ENCODE assay signal across 8 cellular contexts in genomic region chr4:152382057-152382785, GRCh38.
DNase-seq lines count a peak whose midpoint lies in the region; ATAC-seq, FAIRE-seq and TF ChIP-seq lines count a peak whose summit lies in the region.

No MANE protein-coding gene starts in this region.

- no peak for TF ChIP-seq CTCF in WI38 (IDR thresholded peaks at IDR 0.05; ENCODE audit: low read depth, low read length)
- TF ChIP-seq CTCF in kidney (IDR thresholded peaks at IDR 0.05; ENCODE audit: borderline replicate concordance, extremely low read depth, insufficient read depth), result no peak

- ATAC-seq in GM19463 (IDR thresholded peaks at IDR 0.05; ENCODE audit: unreplicated experiment) (peak; percentile 57), GM18873 (IDR thresholded peaks at IDR 0.05; ENCODE audit: low FRiP score, unreplicated experiment) (no peak)

- intact Hi-C loops in kidney (cut with DNase I), result no loop called here
- intact Hi-C loops in head of caudate nucleus (cut with DNase I), result no loop called here

- peaks cover 7% of the 10 kb centered on the region for H3K79me2 ChIP-seq in ACC112 (ENCODE audit: control insufficient read depth, insufficient read depth, low read length, unreplicated experiment)

- no peak for DNase-seq in kidney
- DNase-seq in head of caudate nucleus, result no peak
- no peak for DNase-seq in kidney glomerular epithelial cell (lab: John Stamatoyannopoulos, UW)
- no peak for DNase-seq in EL

- H3K9me3 ChIP-seq in kidney (ENCODE audit: control insufficient read depth in 1 of 2, low read length in 2 of 2), result no peaks in the 10 kb centered on the region

- H3K9ac ChIP-seq in kidney (ENCODE audit: low read length in 2 of 2), result peak overlapping the region in 1 of 2 donors; percentile 17

- H3K36me3 ChIP-seq in ACC112 (ENCODE audit: insufficient read depth, low read length), result no peaks in the 10 kb centered on the region
- H3K36me3 ChIP-seq in kidney (ENCODE audit: control insufficient read depth in 1 of 2, insufficient read depth in 2 of 2, low read length in 2 of 2), result no peaks in the 10 kb centered on the region

- FAIRE-seq in kidney (lab: Jason Lieb, UNC), result peak; percentile 85

- no peaks in the 10 kb centered on the region for H3K27me3 ChIP-seq in ACC112 (ENCODE audit: insufficient read depth, low read length)

- H3K27ac ChIP-seq in ACC112 (ENCODE audit: low read depth, low read length), result no peak overlapping the region
- H3K27ac ChIP-seq in kidney (ENCODE audit: low read depth in 2 of 2, low read length in 2 of 2), result no peak overlapping the region

- H3K4me1 ChIP-seq in ACC112 (ENCODE audit: control insufficient read depth, insufficient read depth, low read length, unreplicated experiment), result peaks cover 14% of the 10 kb centered on the region
- no peaks in the 10 kb centered on the region for H3K4me1 ChIP-seq in kidney (ENCODE audit: control insufficient read depth in 1 of 2, insufficient read depth in 1 of 2, low read depth in 1 of 2, low read length in 2 of 2)

- peak overlapping the region; percentile 60 for H3K4me3 ChIP-seq in ACC112 (ENCODE audit: low read depth, low read length)
- H3K4me3 ChIP-seq in WI38 (ENCODE audit: low read depth, low read length), result peak overlapping the region; percentile 34
- peak overlapping the region in 1 of 2 donors; percentile 28 for H3K4me3 ChIP-seq in kidney (ENCODE audit: low read length in 2 of 2)

- no peak overlapping the region for H2AFZ ChIP-seq in ACC112 (ENCODE audit: low read length, unreplicated experiment)
